ENCODE assay signal across 18 cellular contexts in genomic region chr3:15758297-15758696, GRCh38.
"Had no signal": no experiment of that assay in that cellular context is flagged by ENCODE, and none has a peak within 500 bp of the region (broad histone marks: within the 10 kb centered on the region; RNA-seq: fewer than 3 reads in every experiment).

No MANE protein-coding gene starts in this region.

- FAIRE-seq: pancreas had no signal

- H3K36me3 ChIP-seq: pancreas had no signal

- H3K27ac Mint-ChIP-seq: activated naive CD8-positive, alpha-beta T cell; dendritic cell treated with granulocyte-macrophage colony-stimulating factor and Interleukin-4, amounts not matched to agents 40 ng/mL and 50 ng/mL, for 4 days; endodermal cell; memory B cell; stimulated activated naive B cell treated with anti-CD40 and anti-IgM and Interleukin-4, amounts not matched to agents 10 μg/mL and 1 μg/mL and 100 μg/mL, for 72 hours; type B pancreatic cell had no signal

- DNase-seq: activated CD4-positive, alpha-beta T cell treated with anti-CD3 and anti-CD28 coated beads, Interleukin-2, amount 50 U/mL, for 1 hour; activated CD4-positive, CD25-positive, alpha-beta regulatory T cell; activated effector memory CD4-positive, alpha-beta T cell treated with Interleukin-2 at 50 U/mL for 16 hours; activated T-cell treated with anti-CD3 and anti-CD28 coated beads, Interleukin-2, amount 50 U/mL, for 1 hour; brain microvascular endothelial cell; endodermal cell; foreskin fibroblast; head of caudate nucleus; islet precursor cell; left lung; pancreas; right cardiac atrium; stimulated activated CD4-positive, alpha-beta T cell treated with anti-CD3 and anti-CD28 coated beads, Interleukin-1b, Interleukin-23, amount 100 ng/mL, for 48 hours; stimulated activated naive B cell treated with anti-CD40 and anti-IgM and Interleukin-4, amounts not matched to agents 10 μg/mL and 1 μg/mL and 100 μg/mL, for 72 hours had no signal

- H3K4me3 ChIP-seq: left lung, pancreas had no signal

- H3K27me3 ChIP-seq: brain microvascular endothelial cell, left lung, pancreas had no signal

- H3K9me3 Mint-ChIP-seq: dendritic cell treated with granulocyte-macrophage colony-stimulating factor and Interleukin-4, amounts not matched to agents 40 ng/mL and 50 ng/mL, for 4 days; endodermal cell; memory B cell; stimulated activated naive B cell treated with anti-CD40 and anti-IgM and Interleukin-4, amounts not matched to agents 10 μg/mL and 1 μg/mL and 100 μg/mL, for 72 hours; type B pancreatic cell had no signal

- H3K27ac ChIP-seq: brain microvascular endothelial cell, left lung, pancreas had no signal

- H3K27me3 Mint-ChIP-seq: activated naive CD8-positive, alpha-beta T cell; dendritic cell treated with granulocyte-macrophage colony-stimulating factor and Interleukin-4, amounts not matched to agents 40 ng/mL and 50 ng/mL, for 4 days; memory B cell; stimulated activated naive B cell treated with anti-CD40 and anti-IgM and Interleukin-4, amounts not matched to agents 10 μg/mL and 1 μg/mL and 100 μg/mL, for 72 hours; type B pancreatic cell had no signal

- H3K9me3 ChIP-seq: left lung, pancreas had no signal

- ATAC-seq: left lung; pancreas; right cardiac atrium; stimulated activated naive B cell treated with anti-CD40 and anti-IgM and Interleukin-4, amounts not matched to agents 10 μg/mL and 1 μg/mL and 100 μg/mL, for 72 hours had no signal

- H3K4me1 Mint-ChIP-seq: memory B cell had no signal

- H3K4me3 Mint-ChIP-seq: activated naive CD8-positive, alpha-beta T cell; dendritic cell treated with granulocyte-macrophage colony-stimulating factor and Interleukin-4, amounts not matched to agents 40 ng/mL and 50 ng/mL, for 4 days; endodermal cell; memory B cell; stimulated activated naive B cell treated with anti-CD40 and anti-IgM and Interleukin-4, amounts not matched to agents 10 μg/mL and 1 μg/mL and 100 μg/mL, for 72 hours; type B pancreatic cell had no signal
